ENCODE assay signal across 15 cellular contexts in genomic region chr9:134220311-134220710, GRCh38. TPM values are rescaled to one million over a fixed set of nuclear protein-coding genes. Genes with fewer than 3 reads are reported as not detected.
"Had no signal": no experiment of that assay in that cellular context is flagged by ENCODE, and none has a peak within 500 bp of the region (broad histone marks: within the 10 kb centered on the region; RNA-seq: fewer than 3 reads in every experiment).

No MANE protein-coding gene starts in this region.

- H3K4me1 Mint-ChIP-seq: activated naive CD8-positive, alpha-beta T cell treated with anti-CD3 and anti-CD28 coated beads for 36 hours had no signal

- H3K9me3 Mint-ChIP-seq: activated naive CD8-positive, alpha-beta T cell treated with anti-CD3 and anti-CD28 coated beads for 36 hours; neural crest cell; stimulated activated memory B cell treated with anti-CD40 and anti-IgM and Interleukin-4, amounts not matched to agents 10 μg/mL and 1 μg/mL and 100 μg/mL, for 72 hours had no signal

- H3K4me3 Mint-ChIP-seq: activated CD8-positive, alpha-beta T cell treated with anti-CD3 and anti-CD28 coated beads, Interleukin-2, amount 10 ng/mL, durations not matched to agents 7 days and 5 days; activated naive CD8-positive, alpha-beta T cell treated with anti-CD3 and anti-CD28 coated beads for 36 hours; neural crest cell; stimulated activated memory B cell treated with anti-CD40 and anti-IgM and Interleukin-4, amounts not matched to agents 10 μg/mL and 1 μg/mL and 100 μg/mL, for 72 hours; T-helper 17 cell had no signal

- H3K27me3 Mint-ChIP-seq: activated naive CD8-positive, alpha-beta T cell treated with anti-CD3 and anti-CD28 coated beads for 36 hours had no signal

- H3K27ac ChIP-seq: brain microvascular endothelial cell, foreskin keratinocyte had no signal

- DNase-seq: activated CD4-positive, alpha-beta T cell treated with anti-CD3 and anti-CD28 coated beads for 48 hours; activated CD8-positive, alpha-beta T cell treated with anti-CD3 and anti-CD28 coated beads, Interleukin-2, amount 10 ng/mL, durations not matched to agents 7 days and 5 days; activated gamma-delta T cell treated with Interleukin-2 at 50 U/mL for 16 hours; activated naive CD8-positive, alpha-beta T cell treated with anti-CD3 and anti-CD28 coated beads for 36 hours; brain microvascular endothelial cell; effector CD8-positive, alpha-beta T cell; foreskin keratinocyte; stimulated activated CD4-positive, alpha-beta T cell treated with anti-CD3 and anti-CD28 coated beads, Interleukin-2, amount 100 ng/mL, for 48 hours; T-helper 17 cell had no signal

- H3K4me1 ChIP-seq: foreskin keratinocyte had no signal

- H3K27ac Mint-ChIP-seq: activated CD8-positive, alpha-beta T cell treated with anti-CD3 and anti-CD28 coated beads, Interleukin-2, amount 10 ng/mL, durations not matched to agents 7 days and 5 days; activated naive CD8-positive, alpha-beta T cell treated with anti-CD3 and anti-CD28 coated beads for 36 hours; stimulated activated memory B cell treated with anti-CD40 and anti-IgM and Interleukin-4, amounts not matched to agents 10 μg/mL and 1 μg/mL and 100 μg/mL, for 72 hours; T-helper 17 cell had no signal

- H3K36me3 Mint-ChIP-seq: activated naive CD8-positive, alpha-beta T cell treated with anti-CD3 and anti-CD28 coated beads for 36 hours; stimulated activated memory B cell treated with anti-CD40 and anti-IgM and Interleukin-4, amounts not matched to agents 10 μg/mL and 1 μg/mL and 100 μg/mL, for 72 hours had no signal

- H3K27me3 ChIP-seq: brain microvascular endothelial cell had no signal

- FAIRE-seq: urothelium cell line had no signal

- ATAC-seq: activated CD8-positive, alpha-beta T cell treated with anti-CD3 and anti-CD28 coated beads, Interleukin-2, amount 10 ng/mL, durations not matched to agents 7 days and 5 days; foreskin keratinocyte; stimulated activated memory B cell treated with anti-CD40 and anti-IgM and Interleukin-4, amounts not matched to agents 10 μg/mL and 1 μg/mL and 100 μg/mL, for 72 hours; T-helper 17 cell had no signal

- H3K36me3 ChIP-seq: brain microvascular endothelial cell had no signal

RNA-seq across cellular contexts. Expression of gene RNU6ATAC, which starts 55.9 kb away (rescaled TPM):
- total RNA-seq: foreskin keratinocyte, lung microvascular endothelial cell, renal cortical epithelial cell had no signal
- polyA plus RNA-seq: foreskin keratinocyte, thymus had no signal
